ENCODE assay signal across 2 cellular contexts in the genomic region with DNA sequence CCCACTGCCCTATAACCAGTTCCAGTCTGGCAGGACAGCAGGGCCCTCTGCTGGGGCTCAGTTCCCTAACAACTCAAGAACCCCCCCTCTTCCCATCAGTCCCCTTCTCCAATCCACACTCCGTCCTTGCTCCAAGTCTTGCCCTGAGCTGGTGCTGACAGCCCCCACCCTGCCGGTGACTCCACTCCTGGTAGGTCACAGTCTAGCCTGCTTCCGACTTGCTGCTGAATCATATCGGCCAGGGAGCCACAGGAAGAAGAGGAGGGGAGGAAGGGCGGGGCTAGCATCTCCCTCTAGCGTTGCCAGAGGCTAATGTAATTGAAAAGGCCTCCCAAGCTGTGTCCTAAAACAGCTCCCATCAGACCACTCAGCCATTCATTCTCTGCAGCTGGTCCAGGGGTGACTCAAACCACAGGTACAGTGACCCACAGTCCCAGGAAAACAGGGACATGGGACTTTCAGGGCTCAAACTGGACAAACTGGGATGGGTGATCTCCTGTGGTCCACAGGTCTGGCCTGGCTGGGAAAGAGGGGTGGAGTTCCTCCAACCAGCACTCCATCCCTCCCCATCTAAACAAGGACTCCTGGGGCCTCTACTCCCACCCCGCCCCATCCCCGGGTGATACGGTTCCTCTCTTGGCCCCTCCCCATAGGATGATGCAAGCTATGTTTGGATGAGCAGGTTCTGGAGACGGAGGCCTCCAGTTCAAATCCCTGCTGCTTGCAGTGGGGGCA.
TF ChIP-seq lines count a peak whose summit lies in the region.

No MANE protein-coding gene starts in this region.

TF ChIP-seq in IMR-90, 13 proteins besides CTCF, POLR2A, EP300 and RAD21:
- TF ChIP-seq, protein P1, sequence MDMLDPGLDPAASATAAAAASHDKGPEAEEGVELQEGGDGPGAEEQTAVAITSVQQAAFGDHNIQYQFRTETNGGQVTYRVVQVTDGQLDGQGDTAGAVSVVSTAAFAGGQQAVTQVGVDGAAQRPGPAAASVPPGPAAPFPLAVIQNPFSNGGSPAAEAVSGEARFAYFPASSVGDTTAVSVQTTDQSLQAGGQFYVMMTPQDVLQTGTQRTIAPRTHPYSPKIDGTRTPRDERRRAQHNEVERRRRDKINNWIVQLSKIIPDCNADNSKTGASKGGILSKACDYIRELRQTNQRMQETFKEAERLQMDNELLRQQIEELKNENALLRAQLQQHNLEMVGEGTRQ (IDR thresholded peaks at IDR 0.05; ENCODE audit: low read depth, low read length): no peak
- TF ChIP-seq MXI1 (IDR thresholded peaks at IDR 0.05; ENCODE audit: borderline replicate concordance, low read depth, low read length) (no peak), RCOR1 (IDR thresholded peaks at IDR 0.05; ENCODE audit: insufficient replicate concordance, low read length) (peak; percentile 48), SMC3 (IDR thresholded peaks at IDR 0.05; ENCODE audit: low read depth, low read length) (no peak; the same call in 1 of the 2 replicates), RFX5 (IDR thresholded peaks at IDR 0.05; ENCODE audit: low read depth, low read length) (no peak), CEBPB (IDR thresholded peaks at IDR 0.05; ENCODE audit: low read depth, low read length) (peak; percentile 83), FOS (IDR thresholded peaks at IDR 0.05; ENCODE audit: low read depth, low read length) (peak; percentile 89), MAFK (IDR thresholded peaks at IDR 0.05; ENCODE audit: low read depth, low read length) (no peak), BHLHE40 (IDR thresholded peaks at IDR 0.05; ENCODE audit: low read depth, low read length) (no peak), NFE2L2 (IDR thresholded peaks at IDR 0.05; ENCODE audit: low read depth, low read length) (peak; percentile 63; the same call in 1 of the 2 replicates), CHD1 (IDR thresholded peaks at IDR 0.05; ENCODE audit: low read depth, low read length) (no peak), MAZ (IDR thresholded peaks at IDR 0.05; ENCODE audit: borderline replicate concordance, low read depth, low read length) (peak; percentile 97)
- TF ChIP-seq, protein P2, sequence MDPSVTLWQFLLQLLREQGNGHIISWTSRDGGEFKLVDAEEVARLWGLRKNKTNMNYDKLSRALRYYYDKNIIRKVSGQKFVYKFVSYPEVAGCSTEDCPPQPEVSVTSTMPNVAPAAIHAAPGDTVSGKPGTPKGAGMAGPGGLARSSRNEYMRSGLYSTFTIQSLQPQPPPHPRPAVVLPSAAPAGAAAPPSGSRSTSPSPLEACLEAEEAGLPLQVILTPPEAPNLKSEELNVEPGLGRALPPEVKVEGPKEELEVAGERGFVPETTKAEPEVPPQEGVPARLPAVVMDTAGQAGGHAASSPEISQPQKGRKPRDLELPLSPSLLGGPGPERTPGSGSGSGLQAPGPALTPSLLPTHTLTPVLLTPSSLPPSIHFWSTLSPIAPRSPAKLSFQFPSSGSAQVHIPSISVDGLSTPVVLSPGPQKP (IDR thresholded peaks at IDR 0.05; ENCODE audit: borderline replicate concordance, low read depth, low read length): no peak

TF ChIP-seq in HepG2, 621 proteins besides CTCF, POLR2A, EP300 and RAD21:
- no peak for TF ChIP-seq ZNF329 (CRISPR knock-in tag; IDR thresholded peaks at IDR 0.05; ENCODE audit: low read depth)
- TF ChIP-seq, protein P3, sequence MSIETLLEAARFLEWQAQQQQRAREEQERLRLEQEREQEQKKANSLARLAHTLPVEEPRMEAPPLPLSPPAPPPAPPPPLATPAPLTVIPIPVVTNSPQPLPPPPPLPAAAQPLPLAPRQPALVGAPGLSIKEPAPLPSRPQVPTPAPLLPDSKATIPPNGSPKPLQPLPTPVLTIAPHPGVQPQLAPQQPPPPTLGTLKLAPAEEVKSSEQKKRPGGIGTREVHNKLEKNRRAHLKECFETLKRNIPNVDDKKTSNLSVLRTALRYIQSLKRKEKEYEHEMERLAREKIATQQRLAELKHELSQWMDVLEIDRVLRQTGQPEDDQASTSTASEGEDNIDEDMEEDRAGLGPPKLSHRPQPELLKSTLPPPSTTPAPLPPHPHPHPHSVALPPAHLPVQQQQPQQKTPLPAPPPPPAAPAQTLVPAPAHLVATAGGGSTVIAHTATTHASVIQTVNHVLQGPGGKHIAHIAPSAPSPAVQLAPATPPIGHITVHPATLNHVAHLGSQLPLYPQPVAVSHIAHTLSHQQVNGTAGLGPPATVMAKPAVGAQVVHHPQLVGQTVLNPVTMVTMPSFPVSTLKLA (IDR thresholded peaks at IDR 0.05): no peak
- TF ChIP-seq KAT7 (CRISPR knock-in tag; IDR thresholded peaks at IDR 0.05; ENCODE audit: borderline replicate concordance): no peak
- TF ChIP-seq TBX3 (IDR thresholded peaks at IDR 0.05; ENCODE audit: borderline replicate concordance): no peak
- TF ChIP-seq, protein P4, sequence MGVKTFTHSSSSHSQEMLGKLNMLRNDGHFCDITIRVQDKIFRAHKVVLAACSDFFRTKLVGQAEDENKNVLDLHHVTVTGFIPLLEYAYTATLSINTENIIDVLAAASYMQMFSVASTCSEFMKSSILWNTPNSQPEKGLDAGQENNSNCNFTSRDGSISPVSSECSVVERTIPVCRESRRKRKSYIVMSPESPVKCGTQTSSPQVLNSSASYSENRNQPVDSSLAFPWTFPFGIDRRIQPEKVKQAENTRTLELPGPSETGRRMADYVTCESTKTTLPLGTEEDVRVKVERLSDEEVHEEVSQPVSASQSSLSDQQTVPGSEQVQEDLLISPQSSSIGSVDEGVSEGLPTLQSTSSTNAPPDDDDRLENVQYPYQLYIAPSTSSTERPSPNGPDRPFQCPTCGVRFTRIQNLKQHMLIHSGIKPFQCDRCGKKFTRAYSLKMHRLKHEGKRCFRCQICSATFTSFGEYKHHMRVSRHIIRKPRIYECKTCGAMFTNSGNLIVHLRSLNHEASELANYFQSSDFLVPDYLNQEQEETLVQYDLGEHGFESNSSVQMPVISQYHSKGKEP (CRISPR knock-in tag; IDR thresholded peaks at IDR 0.05): no peak
- TF ChIP-seq RELA (CRISPR knock-in tag; IDR thresholded peaks at IDR 0.05): no peak
- no peak for TF ChIP-seq NCOA5 (CRISPR knock-in tag; IDR thresholded peaks at IDR 0.05)
- TF ChIP-seq NPAS2 (CRISPR knock-in tag; IDR thresholded peaks at IDR 0.05; ENCODE audit: borderline replicate concordance): no peak
- TF ChIP-seq, protein P5, sequence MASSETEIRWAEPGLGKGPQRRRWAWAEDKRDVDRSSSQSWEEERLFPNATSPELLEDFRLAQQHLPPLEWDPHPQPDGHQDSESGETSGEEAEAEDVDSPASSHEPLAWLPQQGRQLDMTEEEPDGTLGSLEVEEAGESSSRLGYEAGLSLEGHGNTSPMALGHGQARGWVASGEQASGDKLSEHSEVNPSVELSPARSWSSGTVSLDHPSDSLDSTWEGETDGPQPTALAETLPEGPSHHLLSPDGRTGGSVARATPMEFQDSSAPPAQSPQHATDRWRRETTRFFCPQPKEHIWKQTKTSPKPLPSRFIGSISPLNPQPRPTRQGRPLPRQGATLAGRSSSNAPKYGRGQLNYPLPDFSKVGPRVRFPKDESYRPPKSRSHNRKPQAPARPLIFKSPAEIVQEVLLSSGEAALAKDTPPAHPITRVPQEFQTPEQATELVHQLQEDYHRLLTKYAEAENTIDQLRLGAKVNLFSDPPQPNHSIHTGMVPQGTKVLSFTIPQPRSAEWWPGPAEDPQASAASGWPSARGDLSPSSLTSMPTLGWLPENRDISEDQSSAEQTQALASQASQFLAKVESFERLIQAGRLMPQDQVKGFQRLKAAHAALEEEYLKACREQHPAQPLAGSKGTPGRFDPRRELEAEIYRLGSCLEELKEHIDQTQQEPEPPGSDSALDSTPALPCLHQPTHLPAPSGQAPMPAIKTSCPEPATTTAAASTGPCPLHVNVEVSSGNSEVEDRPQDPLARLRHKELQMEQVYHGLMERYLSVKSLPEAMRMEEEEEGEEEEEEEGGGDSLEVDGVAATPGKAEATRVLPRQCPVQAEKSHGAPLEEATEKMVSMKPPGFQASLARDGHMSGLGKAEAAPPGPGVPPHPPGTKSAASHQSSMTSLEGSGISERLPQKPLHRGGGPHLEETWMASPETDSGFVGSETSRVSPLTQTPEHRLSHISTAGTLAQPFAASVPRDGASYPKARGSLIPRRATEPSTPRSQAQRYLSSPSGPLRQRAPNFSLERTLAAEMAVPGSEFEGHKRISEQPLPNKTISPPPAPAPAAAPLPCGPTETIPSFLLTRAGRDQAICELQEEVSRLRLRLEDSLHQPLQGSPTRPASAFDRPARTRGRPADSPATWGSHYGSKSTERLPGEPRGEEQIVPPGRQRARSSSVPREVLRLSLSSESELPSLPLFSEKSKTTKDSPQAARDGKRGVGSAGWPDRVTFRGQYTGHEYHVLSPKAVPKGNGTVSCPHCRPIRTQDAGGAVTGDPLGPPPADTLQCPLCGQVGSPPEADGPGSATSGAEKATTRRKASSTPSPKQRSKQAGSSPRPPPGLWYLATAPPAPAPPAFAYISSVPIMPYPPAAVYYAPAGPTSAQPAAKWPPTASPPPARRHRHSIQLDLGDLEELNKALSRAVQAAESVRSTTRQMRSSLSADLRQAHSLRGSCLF (CRISPR knock-in tag; IDR thresholded peaks at IDR 0.05; ENCODE audit: borderline replicate concordance): no peak
- TF ChIP-seq ATF1 (CRISPR knock-in tag; IDR thresholded peaks at IDR 0.05): no peak
- TF ChIP-seq, protein P6, sequence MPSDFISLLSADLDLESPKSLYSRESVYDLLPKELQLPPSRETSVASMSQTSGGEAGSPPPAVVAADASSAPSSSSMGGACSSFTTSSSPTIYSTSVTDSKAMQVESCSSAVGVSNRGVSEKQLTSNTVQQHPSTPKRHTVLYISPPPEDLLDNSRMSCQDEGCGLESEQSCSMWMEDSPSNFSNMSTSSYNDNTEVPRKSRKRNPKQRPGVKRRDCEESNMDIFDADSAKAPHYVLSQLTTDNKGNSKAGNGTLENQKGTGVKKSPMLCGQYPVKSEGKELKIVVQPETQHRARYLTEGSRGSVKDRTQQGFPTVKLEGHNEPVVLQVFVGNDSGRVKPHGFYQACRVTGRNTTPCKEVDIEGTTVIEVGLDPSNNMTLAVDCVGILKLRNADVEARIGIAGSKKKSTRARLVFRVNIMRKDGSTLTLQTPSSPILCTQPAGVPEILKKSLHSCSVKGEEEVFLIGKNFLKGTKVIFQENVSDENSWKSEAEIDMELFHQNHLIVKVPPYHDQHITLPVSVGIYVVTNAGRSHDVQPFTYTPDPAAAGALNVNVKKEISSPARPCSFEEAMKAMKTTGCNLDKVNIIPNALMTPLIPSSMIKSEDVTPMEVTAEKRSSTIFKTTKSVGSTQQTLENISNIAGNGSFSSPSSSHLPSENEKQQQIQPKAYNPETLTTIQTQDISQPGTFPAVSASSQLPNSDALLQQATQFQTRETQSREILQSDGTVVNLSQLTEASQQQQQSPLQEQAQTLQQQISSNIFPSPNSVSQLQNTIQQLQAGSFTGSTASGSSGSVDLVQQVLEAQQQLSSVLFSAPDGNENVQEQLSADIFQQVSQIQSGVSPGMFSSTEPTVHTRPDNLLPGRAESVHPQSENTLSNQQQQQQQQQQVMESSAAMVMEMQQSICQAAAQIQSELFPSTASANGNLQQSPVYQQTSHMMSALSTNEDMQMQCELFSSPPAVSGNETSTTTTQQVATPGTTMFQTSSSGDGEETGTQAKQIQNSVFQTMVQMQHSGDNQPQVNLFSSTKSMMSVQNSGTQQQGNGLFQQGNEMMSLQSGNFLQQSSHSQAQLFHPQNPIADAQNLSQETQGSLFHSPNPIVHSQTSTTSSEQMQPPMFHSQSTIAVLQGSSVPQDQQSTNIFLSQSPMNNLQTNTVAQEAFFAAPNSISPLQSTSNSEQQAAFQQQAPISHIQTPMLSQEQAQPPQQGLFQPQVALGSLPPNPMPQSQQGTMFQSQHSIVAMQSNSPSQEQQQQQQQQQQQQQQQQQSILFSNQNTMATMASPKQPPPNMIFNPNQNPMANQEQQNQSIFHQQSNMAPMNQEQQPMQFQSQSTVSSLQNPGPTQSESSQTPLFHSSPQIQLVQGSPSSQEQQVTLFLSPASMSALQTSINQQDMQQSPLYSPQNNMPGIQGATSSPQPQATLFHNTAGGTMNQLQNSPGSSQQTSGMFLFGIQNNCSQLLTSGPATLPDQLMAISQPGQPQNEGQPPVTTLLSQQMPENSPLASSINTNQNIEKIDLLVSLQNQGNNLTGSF (CRISPR knock-in tag; IDR thresholded peaks at IDR 0.05): no peak
- TF ChIP-seq ZNF207 (IDR thresholded peaks at IDR 0.05; ENCODE audit: borderline replicate concordance): no peak
- no peak for TF ChIP-seq ZNF7 (CRISPR knock-in tag; IDR thresholded peaks at IDR 0.05)
- no peak for TF ChIP-seq U2AF1 (optimal IDR thresholded peaks at IDR 0.05; ENCODE audit: low read depth, low read length)
- TF ChIP-seq ZNF337 (CRISPR knock-in tag; IDR thresholded peaks at IDR 0.05; ENCODE audit: borderline replicate concordance, low read depth): no peak
- TF ChIP-seq ATM (IDR thresholded peaks at IDR 0.05; ENCODE audit: borderline replicate concordance): no peak
- TF ChIP-seq NKX3-1 (CRISPR knock-in tag; IDR thresholded peaks at IDR 0.05): no peak
- TF ChIP-seq NR2F2 (IDR thresholded peaks at IDR 0.05; ENCODE audit: borderline replicate concordance, low read depth): no peak
- no peak for TF ChIP-seq HNF4A (CRISPR knock-in tag; IDR thresholded peaks at IDR 0.05)
